In the genomic region with DNA sequence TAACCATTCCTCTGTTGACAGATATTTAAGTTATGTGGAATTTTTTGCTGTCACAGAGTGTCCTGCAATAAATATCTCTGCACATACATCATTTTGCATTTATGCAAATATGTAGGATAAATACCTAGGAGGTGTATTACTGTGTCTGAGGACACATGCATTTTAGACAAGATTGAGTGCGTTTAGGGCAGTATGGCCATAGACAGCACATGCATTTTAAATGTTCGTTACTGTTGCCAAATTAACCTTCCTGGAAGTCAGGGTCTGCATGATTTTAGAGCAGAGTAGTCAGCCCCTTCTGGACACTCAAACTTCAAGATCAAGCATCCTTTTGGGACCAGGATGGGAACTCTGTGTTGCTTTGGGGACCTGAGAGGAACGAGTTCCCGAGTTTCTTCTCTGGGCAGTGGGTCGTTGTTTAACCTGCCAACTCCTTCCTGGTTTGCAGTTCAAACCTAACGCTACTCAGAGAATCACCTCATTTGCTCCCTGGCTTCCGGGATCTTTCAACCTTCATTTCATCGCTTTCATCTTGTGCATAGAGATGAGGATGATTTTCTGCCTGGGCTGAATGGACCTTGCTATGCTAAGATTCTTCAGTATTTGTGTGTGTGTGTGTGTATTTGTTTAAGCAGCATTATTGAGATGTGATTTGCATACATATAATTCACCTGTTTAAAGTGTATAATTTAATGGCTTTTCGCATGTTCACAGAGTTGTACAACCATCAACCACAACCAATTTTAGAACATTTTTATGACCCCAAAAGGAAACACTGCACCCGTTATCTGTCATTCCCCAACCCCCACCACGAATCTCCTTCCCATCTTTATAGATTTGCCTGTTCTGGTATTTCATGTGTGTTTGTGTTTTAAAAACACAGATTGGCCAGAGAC, we compare ENCODE assay signal across 12 cellular contexts. TPM values are rescaled to one million over a fixed set of nuclear protein-coding genes. Genes with fewer than 3 reads are reported as not detected.
DNase-seq lines count a peak whose midpoint lies in the region; ATAC-seq and TF ChIP-seq lines count a peak whose summit lies in the region.
"Had no signal": no experiment of that assay in that cellular context is flagged by ENCODE, and none has a peak within 500 bp of the region (broad histone marks: within the 10 kb centered on the region; RNA-seq: fewer than 3 reads in every experiment).

No MANE protein-coding gene starts in this region.

- H3K9me2 ChIP-seq in hepatocyte (replicated peaks; ENCODE audit: insufficient read depth): no peaks in the 10 kb centered on the region

- CTCF ChIA-PET in A673 (lab: Charles Lee): no interaction called here

- TF ChIP-seq CTCF in hepatocyte (IDR thresholded peaks at IDR 0.05; ENCODE audit: poor library complexity): no peak
- no peak for TF ChIP-seq CTCF in A673 (conservative IDR thresholded peaks at IDR 0.05; ENCODE audit: low read depth, low read length)

- no TSS peak for BruUV-seq in A673 (replicated peaks; lab: Mats Ljungman, UMichigan)

- peaks cover 38% of the 10 kb centered on the region for H3K4me1 Mint-ChIP-seq in activated naive CD8-positive, alpha-beta T cell treated with anti-CD3 and anti-CD28 coated beads for 36 hours

- H3K4me3 Mint-ChIP-seq in activated naive CD8-positive, alpha-beta T cell treated with anti-CD3 and anti-CD28 coated beads for 36 hours: peak overlapping the region; percentile 75
- H3K4me3 Mint-ChIP-seq: brain had no signal

- peak in 5 of 6 experiments; percentile 7 to 51 (median 28) for DNase-seq in stimulated activated naive CD4-positive, alpha-beta T cell (lab: John Stamatoyannopoulos, UW)
- no peak for DNase-seq in stimulated activated naive CD4-positive, alpha-beta T cell treated with Interleukin-2 at 50 U/mL for 16 hours (lab: John Stamatoyannopoulos, UW)
- DNase-seq in NCI-H526 treated with DMSO at 0.1 percent for 48 hours (lab: John Stamatoyannopoulos, UW): peak; percentile 87
- DNase-seq in activated naive CD8-positive, alpha-beta T cell treated with anti-CD3 and anti-CD28 coated beads for 36 hours: no peak
- DNase-seq in 8988T: no peak
- no peak for DNase-seq in hepatocyte (ENCODE audit: low spot score)
- no peak for DNase-seq in A673 (ENCODE audit: low spot score)
- DNase-seq: erythroblast, NCI-H2081 had no signal

- H3K4me2 ChIP-seq in hepatocyte: no peak overlapping the region

- no peaks in the 10 kb centered on the region for H4K20me1 ChIP-seq in hepatocyte (ENCODE audit: insufficient read depth, poor library complexity, severe bottlenecking)

- H3K36me3 ChIP-seq in hepatocyte (replicated peaks; ENCODE audit: insufficient read depth, low read depth) (no peaks in the 10 kb centered on the region), A673 (ENCODE audit: insufficient read depth, low read length, poor library complexity, severe bottlenecking) (no peaks in the 10 kb centered on the region)

- H3K27me3 ChIP-seq in hepatocyte: no peaks in the 10 kb centered on the region
- H3K27me3 ChIP-seq in A673 (replicated peaks; ENCODE audit: insufficient read depth, low read depth, low read length, poor library complexity): no peaks in the 10 kb centered on the region

- no peaks in the 10 kb centered on the region for H3K9me3 ChIP-seq in hepatocyte (ENCODE audit: low read depth)
- no peaks in the 10 kb centered on the region for H3K9me3 ChIP-seq in A673 (ENCODE audit: low read depth, low read length, poor library complexity, severe bottlenecking)

- no peak for ATAC-seq in HG03045 (IDR thresholded peaks at IDR 0.05; ENCODE audit: unreplicated experiment)

- intact Hi-C loops in A673 (cut with micrococcal nuclease; ENCODE audit: unreplicated experiment): no loop called here

- POLR2A ChIA-PET in A673 (lab: Charles Lee; ENCODE audit: low non-redundant PET): no interaction called here

- H3K27ac ChIP-seq in hepatocyte: no peak overlapping the region
- H3K27ac ChIP-seq in A673 (ENCODE audit: low read depth, low read length, poor library complexity, severe bottlenecking): no peak overlapping the region
- H3K27ac ChIP-seq: C4-2B had no signal

- no peaks in the 10 kb centered on the region for H3K27me3 Mint-ChIP-seq in activated naive CD8-positive, alpha-beta T cell treated with anti-CD3 and anti-CD28 coated beads for 36 hours
- H3K27me3 Mint-ChIP-seq: brain had no signal

- H3K9me3 Mint-ChIP-seq in activated naive CD8-positive, alpha-beta T cell treated with anti-CD3 and anti-CD28 coated beads for 36 hours: no peaks in the 10 kb centered on the region

- H3K4me3 ChIP-seq in hepatocyte (no peak overlapping the region), A673 (ENCODE audit: low read depth, low read length, poor library complexity, severe bottlenecking) (no peak overlapping the region)

- H3K36me3 Mint-ChIP-seq in activated naive CD8-positive, alpha-beta T cell treated with anti-CD3 and anti-CD28 coated beads for 36 hours: peaks cover 8% of the 10 kb centered on the region

- 70% methylated on average over 11 of the region's 11 CpGs for WGBS in hepatocyte (ENCODE audit: low lambda C conversion rate, missing lambda C conversion rate)

- H3K79me2 ChIP-seq in hepatocyte: peaks cover 2% of the 10 kb centered on the region

- H2AFZ ChIP-seq in hepatocyte: no peak overlapping the region

- peak overlapping the region; percentile 95 for H3K27ac Mint-ChIP-seq in activated naive CD8-positive, alpha-beta T cell treated with anti-CD3 and anti-CD28 coated beads for 36 hours
- H3K27ac Mint-ChIP-seq: brain had no signal

- H3K4me1 ChIP-seq in hepatocyte (ENCODE audit: insufficient read depth) (no peaks in the 10 kb centered on the region), A673 (ENCODE audit: insufficient read depth, low read length, poor library complexity, severe bottlenecking) (no peaks in the 10 kb centered on the region)

RNA-seq across cellular contexts. Expression of gene BCAS4, which starts 9.8 kb away (rescaled TPM):
- total RNA-seq in activated naive CD8-positive, alpha-beta T cell treated with anti-CD3 and anti-CD28 coated beads for 36 hours: 10 to 100 TPM; 27.1 to 28.9 TPM
- total RNA-seq in hepatocyte: 5.6 and 12.5 TPM in 2 replicates
- polyA plus RNA-seq in hepatocyte: 18.0 and 21.6 TPM in 2 replicates
- 28.4 and 35.2 TPM in 2 replicates for total RNA-seq in A673 (2021)

Comparison
In these comparisons a context has a peak if more than half of its experiments do, and no peak if none do; other contexts are left out.
1. DNase-seq: peak in stimulated activated naive CD4-positive, alpha-beta T cell (5 of 6) and NCI-H526 treated with DMSO at 0.1 percent for 48 hours (single experiment); none in stimulated activated naive CD4-positive, alpha-beta T cell treated with Interleukin-2 at 50 U/mL for 16 hours (single experiment), activated naive CD8-positive, alpha-beta T cell treated with anti-CD3 and anti-CD28 coated beads for 36 hours (single experiment), 8988T (single experiment), hepatocyte (single experiment) and A673 (single experiment).